1 cellular context compared by ENCODE assay signal in the genomic region with DNA sequence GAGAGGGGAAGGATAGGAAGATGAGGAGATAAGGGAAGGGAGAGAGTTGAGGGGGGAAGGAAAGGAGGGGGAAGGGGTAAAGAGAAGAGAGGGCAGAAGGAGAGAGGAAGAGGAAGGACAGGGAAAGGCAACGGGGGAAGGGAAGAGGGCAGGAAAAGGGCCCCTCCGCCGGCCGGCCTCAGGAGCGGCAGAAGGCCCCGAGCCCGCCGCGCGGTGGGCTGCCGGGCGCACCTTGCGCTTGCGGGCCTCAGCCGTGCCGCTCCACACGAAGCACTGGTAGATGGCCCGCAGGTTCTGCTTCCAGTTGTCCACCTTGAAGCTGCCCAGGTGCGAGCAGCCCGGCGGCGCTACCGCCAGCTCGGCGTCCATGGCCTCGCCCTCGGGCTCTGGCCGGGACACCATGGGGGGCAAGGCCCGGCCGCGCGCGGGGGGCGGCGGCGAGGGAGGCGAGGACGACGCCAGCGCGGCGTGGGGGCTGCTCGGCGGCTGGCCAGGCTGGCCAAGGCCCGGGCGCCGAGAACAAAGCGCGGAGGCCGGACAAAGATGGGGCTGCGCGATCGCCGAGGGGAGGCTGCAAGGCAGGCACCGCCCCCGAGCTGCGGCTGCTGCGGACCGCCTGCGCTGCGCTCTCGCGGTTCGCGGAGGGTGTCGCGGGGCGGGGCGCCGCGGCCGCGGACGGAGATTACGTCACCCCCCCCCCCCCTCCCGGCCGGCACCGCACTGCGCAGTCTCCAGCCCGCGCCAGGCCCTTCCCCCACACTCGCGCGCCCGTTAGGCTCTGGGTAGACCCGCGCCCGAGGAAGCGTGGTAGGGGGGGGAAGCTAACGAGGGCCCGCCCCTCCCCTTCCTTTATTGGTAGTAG.
A peak's percentile ranks its signal among the peaks of the same experiment; 100 is the strongest.
TF ChIP-seq lines count a peak whose summit lies in the region.

A gene (minus strand): TSS at position 578 of the 862 bp plus-strand sequence. CDS start 176 bp downstream, at position 402.

TF ChIP-seq in HEK293, 187 proteins besides CTCF, POLR2A, EP300 and RAD21 (continued from another document and continues in another):
- TF ChIP-seq, protein P1, sequence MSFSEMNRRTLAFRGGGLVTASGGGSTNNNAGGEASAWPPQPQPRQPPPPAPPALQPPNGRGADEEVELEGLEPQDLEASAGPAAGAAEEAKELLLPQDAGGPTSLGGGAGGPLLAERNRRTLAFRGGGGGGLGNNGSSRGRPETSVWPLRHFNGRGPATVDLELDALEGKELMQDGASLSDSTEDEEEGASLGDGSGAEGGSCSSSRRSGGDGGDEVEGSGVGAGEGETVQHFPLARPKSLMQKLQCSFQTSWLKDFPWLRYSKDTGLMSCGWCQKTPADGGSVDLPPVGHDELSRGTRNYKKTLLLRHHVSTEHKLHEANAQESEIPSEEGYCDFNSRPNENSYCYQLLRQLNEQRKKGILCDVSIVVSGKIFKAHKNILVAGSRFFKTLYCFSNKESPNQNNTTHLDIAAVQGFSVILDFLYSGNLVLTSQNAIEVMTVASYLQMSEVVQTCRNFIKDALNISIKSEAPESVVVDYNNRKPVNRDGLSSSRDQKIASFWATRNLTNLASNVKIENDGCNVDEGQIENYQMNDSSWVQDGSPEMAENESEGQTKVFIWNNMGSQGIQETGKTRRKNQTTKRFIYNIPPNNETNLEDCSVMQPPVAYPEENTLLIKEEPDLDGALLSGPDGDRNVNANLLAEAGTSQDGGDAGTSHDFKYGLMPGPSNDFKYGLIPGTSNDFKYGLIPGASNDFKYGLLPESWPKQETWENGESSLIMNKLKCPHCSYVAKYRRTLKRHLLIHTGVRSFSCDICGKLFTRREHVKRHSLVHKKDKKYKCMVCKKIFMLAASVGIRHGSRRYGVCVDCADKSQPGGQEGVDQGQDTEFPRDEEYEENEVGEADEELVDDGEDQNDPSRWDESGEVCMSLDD (tag by site-specific recombination; IDR thresholded peaks at IDR 0.05), result no peak
- TF ChIP-seq ZNF473 (tag by site-specific recombination; IDR thresholded peaks at IDR 0.05) (no peak), ZNF701 (tag by site-specific recombination; IDR thresholded peaks at IDR 0.05) (no peak), ZNF560 (tag by site-specific recombination; IDR thresholded peaks at IDR 0.05; ENCODE audit: borderline replicate concordance) (no peak), ZNF623 (tag by site-specific recombination; IDR thresholded peaks at IDR 0.05) (no peak), KLF8 (tag by site-specific recombination; IDR thresholded peaks at IDR 0.05) (peak; percentile 91), SCRT2 (tag by site-specific recombination; IDR thresholded peaks at IDR 0.05) (no peak), ZNF202 (tag by site-specific recombination; IDR thresholded peaks at IDR 0.05; ENCODE audit: borderline replicate concordance) (no peak), ZNF585B (tag by site-specific recombination; IDR thresholded peaks at IDR 0.05) (no peak), ZNF596 (tag by site-specific recombination; IDR thresholded peaks at IDR 0.05) (peak; percentile 40; the same call in 1 of the 2 replicates), ZNF366 (tag by site-specific recombination; conservative IDR thresholded peaks at IDR 0.05) (peak; percentile 94), GLI4 (tag by site-specific recombination; IDR thresholded peaks at IDR 0.05) (no peak), ZNF830 (tag by site-specific recombination; IDR thresholded peaks at IDR 0.05; ENCODE audit: low read depth) (no peak), ZNF157 (tag by site-specific recombination; IDR thresholded peaks at IDR 0.05) (no peak), ZNF311 (tag by site-specific recombination; IDR thresholded peaks at IDR 0.05; ENCODE audit: borderline replicate concordance) (no peak), ZNF658 (tag by site-specific recombination; IDR thresholded peaks at IDR 0.05) (no peak), PRDM1 (tag by site-specific recombination; IDR thresholded peaks at IDR 0.05) (peak; percentile 98), ZNF843 (tag by site-specific recombination; IDR thresholded peaks at IDR 0.05) (no peak), ZEB2 (tag by site-specific recombination; IDR thresholded peaks at IDR 0.05) (peak; percentile 92), ZNF561 (tag by site-specific recombination; IDR thresholded peaks at IDR 0.05; ENCODE audit: borderline replicate concordance) (peak; percentile 82; the same call in 1 of the 2 replicates), ZNF510 (tag by site-specific recombination; IDR thresholded peaks at IDR 0.05; ENCODE audit: insufficient replicate concordance) (no peak), ZNF768 (tag by site-specific recombination; IDR thresholded peaks at IDR 0.05) (no peak; the same call in 1 of the 2 replicates), ZSCAN16 (tag by site-specific recombination; IDR thresholded peaks at IDR 0.05) (no peak), ZBTB21 (tag by site-specific recombination; IDR thresholded peaks at IDR 0.05) (no peak), ZFP41 (tag by site-specific recombination; IDR thresholded peaks at IDR 0.05; ENCODE audit: borderline replicate concordance) (no peak), ZNF248 (tag by site-specific recombination; IDR thresholded peaks at IDR 0.05) (no peak), ZNF155 (tag by site-specific recombination; IDR thresholded peaks at IDR 0.05) (no peak), YY2 (tag by site-specific recombination; IDR thresholded peaks at IDR 0.05) (no peak), ZFHX2 (tag by site-specific recombination; conservative IDR thresholded peaks at IDR 0.05) (no peak; the same call in 1 of the 2 replicates), SALL2 (tag by site-specific recombination; IDR thresholded peaks at IDR 0.05; ENCODE audit: borderline replicate concordance) (no peak), SETDB1 (IDR thresholded peaks at IDR 0.05; ENCODE audit: insufficient read length, low read length) (no peak), ZNF600 (tag by site-specific recombination; IDR thresholded peaks at IDR 0.05) (no peak), ZNF19 (tag by site-specific recombination; IDR thresholded peaks at IDR 0.05; ENCODE audit: low read depth) (no peak), ZSCAN30 (tag by site-specific recombination; IDR thresholded peaks at IDR 0.05) (peak; percentile 42; the same call in 1 of the 2 replicates), FEZF1 (tag by site-specific recombination; IDR thresholded peaks at IDR 0.05) (no peak), REPIN1 (tag by site-specific recombination; IDR thresholded peaks at IDR 0.05; ENCODE audit: low read depth) (peak; percentile 88; the same call in 1 of the 2 replicates), RBAK (tag by site-specific recombination; IDR thresholded peaks at IDR 0.05) (no peak), GLI2 (tag by site-specific recombination; IDR thresholded peaks at IDR 0.05; ENCODE audit: borderline replicate concordance, low read depth) (no peak), ZNF121 (tag by site-specific recombination; IDR thresholded peaks at IDR 0.05) (peak; percentile 27; the same call in 1 of the 2 replicates), ZNF664 (tag by site-specific recombination; IDR thresholded peaks at IDR 0.05) (no peak), ZNF292 (tag by site-specific recombination; IDR thresholded peaks at IDR 0.05; ENCODE audit: borderline replicate concordance, low read depth) (no peak)
- TF ChIP-seq, protein P2, sequence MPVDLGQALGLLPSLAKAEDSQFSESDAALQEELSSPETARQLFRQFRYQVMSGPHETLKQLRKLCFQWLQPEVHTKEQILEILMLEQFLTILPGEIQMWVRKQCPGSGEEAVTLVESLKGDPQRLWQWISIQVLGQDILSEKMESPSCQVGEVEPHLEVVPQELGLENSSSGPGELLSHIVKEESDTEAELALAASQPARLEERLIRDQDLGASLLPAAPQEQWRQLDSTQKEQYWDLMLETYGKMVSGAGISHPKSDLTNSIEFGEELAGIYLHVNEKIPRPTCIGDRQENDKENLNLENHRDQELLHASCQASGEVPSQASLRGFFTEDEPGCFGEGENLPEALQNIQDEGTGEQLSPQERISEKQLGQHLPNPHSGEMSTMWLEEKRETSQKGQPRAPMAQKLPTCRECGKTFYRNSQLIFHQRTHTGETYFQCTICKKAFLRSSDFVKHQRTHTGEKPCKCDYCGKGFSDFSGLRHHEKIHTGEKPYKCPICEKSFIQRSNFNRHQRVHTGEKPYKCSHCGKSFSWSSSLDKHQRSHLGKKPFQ (tag by site-specific recombination; IDR thresholded peaks at IDR 0.05), result no peak
- TF ChIP-seq, protein P3, sequence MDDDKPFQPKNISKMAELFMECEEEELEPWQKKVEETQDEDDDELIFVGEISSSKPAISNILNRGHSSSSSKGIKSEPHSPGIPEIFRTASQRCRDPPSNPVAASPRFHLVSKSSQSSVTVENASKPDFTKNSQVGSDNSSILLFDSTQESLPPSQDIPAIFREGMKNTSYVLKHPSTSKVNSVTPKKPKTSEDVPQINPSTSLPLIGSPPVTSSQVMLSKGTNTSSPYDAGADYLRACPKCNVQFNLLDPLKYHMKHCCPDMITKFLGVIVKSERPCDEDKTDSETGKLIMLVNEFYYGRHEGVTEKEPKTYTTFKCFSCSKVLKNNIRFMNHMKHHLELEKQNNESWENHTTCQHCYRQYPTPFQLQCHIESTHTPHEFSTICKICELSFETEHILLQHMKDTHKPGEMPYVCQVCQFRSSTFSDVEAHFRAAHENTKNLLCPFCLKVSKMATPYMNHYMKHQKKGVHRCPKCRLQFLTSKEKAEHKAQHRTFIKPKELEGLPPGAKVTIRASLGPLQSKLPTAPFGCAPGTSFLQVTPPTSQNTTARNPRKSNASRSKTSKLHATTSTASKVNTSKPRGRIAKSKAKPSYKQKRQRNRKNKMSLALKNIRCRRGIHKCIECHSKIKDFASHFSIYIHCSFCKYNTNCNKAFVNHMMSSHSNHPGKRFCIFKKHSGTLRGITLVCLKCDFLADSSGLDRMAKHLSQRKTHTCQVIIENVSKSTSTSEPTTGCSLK (tag by site-specific recombination; IDR thresholded peaks at IDR 0.05), result no peak
- TF ChIP-seq, protein P4, sequence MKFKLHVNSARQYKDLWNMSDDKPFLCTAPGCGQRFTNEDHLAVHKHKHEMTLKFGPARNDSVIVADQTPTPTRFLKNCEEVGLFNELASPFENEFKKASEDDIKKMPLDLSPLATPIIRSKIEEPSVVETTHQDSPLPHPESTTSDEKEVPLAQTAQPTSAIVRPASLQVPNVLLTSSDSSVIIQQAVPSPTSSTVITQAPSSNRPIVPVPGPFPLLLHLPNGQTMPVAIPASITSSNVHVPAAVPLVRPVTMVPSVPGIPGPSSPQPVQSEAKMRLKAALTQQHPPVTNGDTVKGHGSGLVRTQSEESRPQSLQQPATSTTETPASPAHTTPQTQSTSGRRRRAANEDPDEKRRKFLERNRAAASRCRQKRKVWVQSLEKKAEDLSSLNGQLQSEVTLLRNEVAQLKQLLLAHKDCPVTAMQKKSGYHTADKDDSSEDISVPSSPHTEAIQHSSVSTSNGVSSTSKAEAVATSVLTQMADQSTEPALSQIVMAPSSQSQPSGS (tag by site-specific recombination; IDR thresholded peaks at IDR 0.05; ENCODE audit: low read depth), result no peak
- TF ChIP-seq, protein P5, sequence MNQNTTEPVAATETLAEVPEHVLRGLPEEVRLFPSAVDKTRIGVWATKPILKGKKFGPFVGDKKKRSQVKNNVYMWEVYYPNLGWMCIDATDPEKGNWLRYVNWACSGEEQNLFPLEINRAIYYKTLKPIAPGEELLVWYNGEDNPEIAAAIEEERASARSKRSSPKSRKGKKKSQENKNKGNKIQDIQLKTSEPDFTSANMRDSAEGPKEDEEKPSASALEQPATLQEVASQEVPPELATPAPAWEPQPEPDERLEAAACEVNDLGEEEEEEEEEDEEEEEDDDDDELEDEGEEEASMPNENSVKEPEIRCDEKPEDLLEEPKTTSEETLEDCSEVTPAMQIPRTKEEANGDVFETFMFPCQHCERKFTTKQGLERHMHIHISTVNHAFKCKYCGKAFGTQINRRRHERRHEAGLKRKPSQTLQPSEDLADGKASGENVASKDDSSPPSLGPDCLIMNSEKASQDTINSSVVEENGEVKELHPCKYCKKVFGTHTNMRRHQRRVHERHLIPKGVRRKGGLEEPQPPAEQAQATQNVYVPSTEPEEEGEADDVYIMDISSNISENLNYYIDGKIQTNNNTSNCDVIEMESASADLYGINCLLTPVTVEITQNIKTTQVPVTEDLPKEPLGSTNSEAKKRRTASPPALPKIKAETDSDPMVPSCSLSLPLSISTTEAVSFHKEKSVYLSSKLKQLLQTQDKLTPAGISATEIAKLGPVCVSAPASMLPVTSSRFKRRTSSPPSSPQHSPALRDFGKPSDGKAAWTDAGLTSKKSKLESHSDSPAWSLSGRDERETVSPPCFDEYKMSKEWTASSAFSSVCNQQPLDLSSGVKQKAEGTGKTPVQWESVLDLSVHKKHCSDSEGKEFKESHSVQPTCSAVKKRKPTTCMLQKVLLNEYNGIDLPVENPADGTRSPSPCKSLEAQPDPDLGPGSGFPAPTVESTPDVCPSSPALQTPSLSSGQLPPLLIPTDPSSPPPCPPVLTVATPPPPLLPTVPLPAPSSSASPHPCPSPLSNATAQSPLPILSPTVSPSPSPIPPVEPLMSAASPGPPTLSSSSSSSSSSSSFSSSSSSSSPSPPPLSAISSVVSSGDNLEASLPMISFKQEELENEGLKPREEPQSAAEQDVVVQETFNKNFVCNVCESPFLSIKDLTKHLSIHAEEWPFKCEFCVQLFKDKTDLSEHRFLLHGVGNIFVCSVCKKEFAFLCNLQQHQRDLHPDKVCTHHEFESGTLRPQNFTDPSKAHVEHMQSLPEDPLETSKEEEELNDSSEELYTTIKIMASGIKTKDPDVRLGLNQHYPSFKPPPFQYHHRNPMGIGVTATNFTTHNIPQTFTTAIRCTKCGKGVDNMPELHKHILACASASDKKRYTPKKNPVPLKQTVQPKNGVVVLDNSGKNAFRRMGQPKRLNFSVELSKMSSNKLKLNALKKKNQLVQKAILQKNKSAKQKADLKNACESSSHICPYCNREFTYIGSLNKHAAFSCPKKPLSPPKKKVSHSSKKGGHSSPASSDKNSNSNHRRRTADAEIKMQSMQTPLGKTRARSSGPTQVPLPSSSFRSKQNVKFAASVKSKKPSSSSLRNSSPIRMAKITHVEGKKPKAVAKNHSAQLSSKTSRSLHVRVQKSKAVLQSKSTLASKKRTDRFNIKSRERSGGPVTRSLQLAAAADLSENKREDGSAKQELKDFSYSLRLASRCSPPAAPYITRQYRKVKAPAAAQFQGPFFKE (tag by site-specific recombination; IDR thresholded peaks at IDR 0.05; ENCODE audit: borderline replicate concordance), result no peak
- TF ChIP-seq, protein P6, sequence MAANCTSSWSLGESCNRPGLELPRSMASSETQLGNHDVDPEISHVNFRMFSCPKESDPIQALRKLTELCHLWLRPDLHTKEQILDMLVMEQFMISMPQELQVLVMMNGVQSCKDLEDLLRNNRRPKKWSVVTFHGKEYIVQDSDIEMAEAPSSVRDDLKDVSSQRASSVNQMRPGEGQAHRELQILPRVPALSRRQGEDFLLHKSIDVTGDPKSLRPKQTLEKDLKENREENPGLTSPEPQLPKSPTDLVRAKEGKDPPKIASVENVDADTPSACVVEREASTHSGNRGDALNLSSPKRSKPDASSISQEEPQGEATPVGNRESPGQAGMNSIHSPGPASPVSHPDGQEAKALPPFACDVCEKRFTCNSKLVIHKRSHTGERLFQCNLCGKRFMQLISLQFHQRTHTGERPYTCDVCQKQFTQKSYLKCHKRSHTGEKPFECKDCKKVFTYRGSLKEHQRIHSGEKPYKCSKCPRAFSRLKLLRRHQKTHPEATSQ (tag by site-specific recombination; IDR thresholded peaks at IDR 0.05), result peak; percentile 69; the same call in 1 of the 2 replicates
- TF ChIP-seq, protein P7, sequence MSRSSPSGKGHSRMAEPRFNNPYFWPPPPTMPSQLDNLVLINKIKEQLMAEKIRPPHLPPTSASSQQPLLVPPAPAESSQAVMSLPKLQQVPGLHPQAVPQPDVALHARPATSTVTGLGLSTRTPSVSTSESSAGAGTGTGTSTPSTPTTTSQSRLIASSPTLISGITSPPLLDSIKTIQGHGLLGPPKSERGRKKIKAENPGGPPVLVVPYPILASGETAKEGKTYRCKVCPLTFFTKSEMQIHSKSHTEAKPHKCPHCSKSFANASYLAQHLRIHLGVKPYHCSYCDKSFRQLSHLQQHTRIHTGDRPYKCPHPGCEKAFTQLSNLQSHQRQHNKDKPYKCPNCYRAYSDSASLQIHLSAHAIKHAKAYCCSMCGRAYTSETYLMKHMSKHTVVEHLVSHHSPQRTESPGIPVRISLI (tag by site-specific recombination; IDR thresholded peaks at IDR 0.05), result no peak
